Comparison of ENCODE assay signal across 22 cellular contexts in the genomic region with DNA sequence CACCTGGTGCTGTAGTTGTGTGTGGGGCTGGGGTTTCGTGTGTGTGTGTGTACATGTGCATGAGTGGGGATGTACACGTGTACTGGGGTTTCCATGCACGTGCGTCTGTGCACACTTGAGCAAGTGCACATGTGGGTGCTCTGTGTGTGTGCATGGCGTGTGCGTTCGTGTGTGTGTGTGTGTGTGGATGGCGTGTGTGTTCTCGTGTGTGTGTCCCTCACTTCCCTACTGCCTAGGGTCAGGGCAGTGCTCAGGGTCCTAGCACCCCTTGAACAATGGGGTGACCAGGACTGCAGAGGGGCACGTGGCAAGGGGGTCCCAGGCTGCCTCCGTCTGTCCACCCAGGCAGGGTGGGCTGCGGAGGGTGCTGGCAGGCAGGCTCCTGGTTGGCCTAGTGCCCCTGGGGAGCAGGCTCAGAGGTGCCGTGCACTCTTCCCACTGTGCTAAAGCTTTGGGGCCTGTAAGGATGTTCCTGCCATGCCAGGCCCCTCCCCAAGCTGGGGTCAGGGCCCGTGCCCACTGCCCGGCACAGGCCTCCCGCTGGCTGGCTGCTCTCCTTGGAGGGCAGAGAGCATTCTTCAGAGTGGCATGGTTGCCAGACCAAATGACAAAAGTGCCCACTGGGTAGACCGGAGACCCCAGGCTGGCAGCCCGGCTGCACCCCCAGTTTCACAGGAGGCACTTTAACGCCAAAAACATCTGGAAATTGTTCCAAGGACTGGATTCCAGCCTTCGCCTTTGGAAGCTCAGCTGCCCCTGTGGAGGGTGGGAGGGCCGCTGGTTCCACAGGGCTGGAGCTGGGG. TPM values are rescaled to one million over a fixed set of nuclear protein-coding genes. Genes with fewer than 3 reads are reported as not detected.
DNase-seq lines count a peak whose midpoint lies in the region; ATAC-seq, FAIRE-seq and TF ChIP-seq lines count a peak whose summit lies in the region.
"Had no signal": no experiment of that assay in that cellular context is flagged by ENCODE, and none has a peak within 500 bp of the region (broad histone marks: within the 10 kb centered on the region; RNA-seq: fewer than 3 reads in every experiment).

No MANE protein-coding gene starts in this region.

- TF ChIP-seq RAD21 in Ishikawa (IDR thresholded peaks at IDR 0.05; ENCODE audit: low read depth): no peak

- no peak for TF ChIP-seq EP300 in Ishikawa (IDR thresholded peaks at IDR 0.05; ENCODE audit: borderline replicate concordance)

- H3K27ac ChIP-seq in BLaER1 treated with 17β-estradiol and CSF1 and Interleukin-3, amounts not matched to agents 10 nM and 100 nM: no peak overlapping the region
- no peak overlapping the region for H3K27ac ChIP-seq in osteoblast (ENCODE audit: low read depth, low read length)
- H3K27ac ChIP-seq: cardiac muscle cell, parathyroid adenoma, SJCRH30 had no signal

- H2AFZ ChIP-seq in osteoblast (ENCODE audit: low read length): no peak overlapping the region
- H2AFZ ChIP-seq: parathyroid adenoma had no signal

- H4K20me1 ChIP-seq in BLaER1 treated with 17β-estradiol and CSF1 and Interleukin-3, amounts not matched to agents 10 nM and 100 nM: peaks cover 0 to 14% (median 0%) of the 10 kb centered on the region in 11 experiments; a peak in 6 of 22 replicates
- no peaks in the 10 kb centered on the region for H4K20me1 ChIP-seq in osteoblast (ENCODE audit: insufficient read depth, low read length)

- H3K27me3 ChIP-seq in BLaER1 treated with 17β-estradiol and CSF1 and Interleukin-3, amounts not matched to agents 10 nM and 100 nM: peaks cover 33 to 48% (median 44%) of the 10 kb centered on the region in 11 experiments
- H3K27me3 ChIP-seq in bronchial epithelial cell (ENCODE audit: control insufficient read depth, insufficient read depth, low read length): no peaks in the 10 kb centered on the region
- H3K27me3 ChIP-seq in osteoblast (ENCODE audit: insufficient read depth, low read length): no peaks in the 10 kb centered on the region
- H3K27me3 ChIP-seq: SJCRH30 had no signal

- no peak overlapping the region for H3K9ac ChIP-seq in BLaER1 treated with 17β-estradiol and CSF1 and Interleukin-3, amounts not matched to agents 10 nM and 100 nM
- H3K9ac ChIP-seq: parathyroid adenoma had no signal

- H3K4me1 ChIP-seq in BLaER1 treated with 17β-estradiol and CSF1 and Interleukin-3, amounts not matched to agents 10 nM and 100 nM: peaks cover 11 to 44% (median 29%) of the 10 kb centered on the region in 10 experiments
- H3K4me1 ChIP-seq in osteoblast (ENCODE audit: insufficient read depth, low read length): peaks cover 49% of the 10 kb centered on the region
- H3K4me1 ChIP-seq: parathyroid adenoma had no signal

- CTCF ChIA-PET in activated CD8-positive, alpha-beta T cell treated with anti-CD3 and anti-CD28 coated beads for 36 hours (lab: Charles Lee): no interaction called here

- no peak for ATAC-seq in HG03196 (IDR thresholded peaks at IDR 0.05; ENCODE audit: unreplicated experiment)
- no peak for ATAC-seq in activated CD8-positive, alpha-beta T cell treated with anti-CD3 and anti-CD28 coated beads for 36 hours

- H3K9me3 ChIP-seq in BLaER1 treated with 17β-estradiol and CSF1 and Interleukin-3, amounts not matched to agents 10 nM and 100 nM (replicated peaks in 1 of 11): no peaks in the 10 kb centered on the region
- no peaks in the 10 kb centered on the region for H3K9me3 ChIP-seq in osteoblast (ENCODE audit: low read depth, low read length)
- H3K9me3 ChIP-seq: SJCRH30, upper lobe of left lung had no signal

- peaks cover 16% of the 10 kb centered on the region for H3K27me3 Mint-ChIP-seq in activated CD8-positive, alpha-beta T cell treated with anti-CD3 and anti-CD28 coated beads for 36 hours

- no peaks in the 10 kb centered on the region for H3K36me3 Mint-ChIP-seq in activated CD8-positive, alpha-beta T cell treated with anti-CD3 and anti-CD28 coated beads for 36 hours (ENCODE audit: low read depth)

- POLR2A ChIA-PET in activated CD8-positive, alpha-beta T cell treated with anti-CD3 and anti-CD28 coated beads for 36 hours (lab: Charles Lee): no interaction called here

- H3K4me1 Mint-ChIP-seq in activated CD8-positive, alpha-beta T cell treated with anti-CD3 and anti-CD28 coated beads for 36 hours (ENCODE audit: low read depth): peaks cover 5% of the 10 kb centered on the region

- H3K4me3 ChIP-seq in BLaER1 treated with 17β-estradiol and CSF1 and Interleukin-3, amounts not matched to agents 10 nM and 100 nM: no peak overlapping the region
- H3K4me3 ChIP-seq in bronchial epithelial cell (ENCODE audit: low read depth, low read length) (no peak overlapping the region), osteoblast (ENCODE audit: insufficient read depth, low read length) (no peak overlapping the region)
- H3K4me3 ChIP-seq: cardiac muscle cell, SJCRH30, upper lobe of left lung had no signal

- H3K79me2 ChIP-seq in osteoblast (ENCODE audit: insufficient read depth, low read length): no peaks in the 10 kb centered on the region
- H3K79me2 ChIP-seq: parathyroid adenoma had no signal

- H3K4me3 Mint-ChIP-seq in activated CD8-positive, alpha-beta T cell treated with anti-CD3 and anti-CD28 coated beads for 36 hours: no peak overlapping the region
- H3K4me3 Mint-ChIP-seq: T-helper 1 cell treated with Interleukin-12 subunit alpha and Interleukin-12 subunit beta and Interleukin-4 antibody, amounts not matched to agents 30 μg/mL and 1 μg/mL, for 36 hours had no signal

- no peaks in the 10 kb centered on the region for H3K36me3 ChIP-seq in BLaER1 treated with 17β-estradiol and CSF1 and Interleukin-3, amounts not matched to agents 10 nM and 100 nM
- no peaks in the 10 kb centered on the region for H3K36me3 ChIP-seq in bronchial epithelial cell (ENCODE audit: control insufficient read depth, insufficient read depth, low read length)
- no peaks in the 10 kb centered on the region for H3K36me3 ChIP-seq in osteoblast (ENCODE audit: insufficient read depth, low read length)
- H3K36me3 ChIP-seq: cardiac muscle cell, SJCRH30, upper lobe of left lung had no signal

- peak overlapping the region; percentile 14 to 75 (median 63); a peak in 12 of 22 replicates for H3K4me2 ChIP-seq in BLaER1 treated with 17β-estradiol and CSF1 and Interleukin-3, amounts not matched to agents 10 nM and 100 nM
- no peak overlapping the region for H3K4me2 ChIP-seq in osteoblast (ENCODE audit: insufficient read depth, low read length)

- no peak overlapping the region for H3K27ac Mint-ChIP-seq in activated CD8-positive, alpha-beta T cell treated with anti-CD3 and anti-CD28 coated beads for 36 hours
- H3K27ac Mint-ChIP-seq: T-helper 1 cell treated with Interleukin-12 subunit alpha and Interleukin-12 subunit beta and Interleukin-4 antibody, amounts not matched to agents 30 μg/mL and 1 μg/mL, for 36 hours had no signal

- H3K9me3 Mint-ChIP-seq in activated CD8-positive, alpha-beta T cell treated with anti-CD3 and anti-CD28 coated beads for 36 hours: no peaks in the 10 kb centered on the region
- H3K9me3 Mint-ChIP-seq: T-helper 1 cell treated with Interleukin-12 subunit alpha and Interleukin-12 subunit beta and Interleukin-4 antibody, amounts not matched to agents 30 μg/mL and 1 μg/mL, for 36 hours had no signal

- TF ChIP-seq CTCF in bronchial epithelial cell (IDR thresholded peaks at IDR 0.05; ENCODE audit: insufficient read depth, low read length, severe bottlenecking): no peak
- no peak for TF ChIP-seq CTCF in osteoblast (IDR thresholded peaks at IDR 0.05; ENCODE audit: extremely low read depth, low read depth, low read length)
- no peak for TF ChIP-seq CTCF in activated CD8-positive, alpha-beta T cell treated with anti-CD3 and anti-CD28 coated beads for 36 hours (IDR thresholded peaks at IDR 0.05)

- DNase-seq in bronchial epithelial cell (ENCODE audit: low read depth) (no peak), osteoblast (ENCODE audit: insufficient read length, low spot score, missing footprints) (peak; percentile 73), D341Med (ENCODE audit: low spot score) (no peak), NCI-H1105 (lab: John Stamatoyannopoulos, UW) (no peak)
- no peak for DNase-seq in activated CD8-positive, alpha-beta T cell treated with anti-CD3 and anti-CD28 coated beads for 36 hours
- DNase-seq: activated effector memory CD4-positive, alpha-beta T cell treated with anti-CD3 and anti-CD28 coated beads, Interleukin-2, amount 50 U/mL, for 16 hours; HCEC 1CT; NCI-H1694 treated with DMSO at 0.1 percent for 48 hours; NCI-H774; stimulated activated CD4-positive, alpha-beta T cell treated with anti-CD3 and anti-CD28 coated beads, Interleukin-1b, Interleukin-23, amount 100 ng/mL, for 48 hours; stimulated activated naive CD4-positive, alpha-beta T cell had no signal

- intact Hi-C loops in activated CD8-positive, alpha-beta T cell treated with anti-CD3 and anti-CD28 coated beads for 36 hours (cut with micrococcal nuclease): no loop called here

- peak; percentile 87 for FAIRE-seq in bronchial epithelial cell (lab: Jason Lieb, UNC)
- FAIRE-seq: endothelial cell of umbilical vein, islet of Langerhans had no signal

TF ChIP-seq in Ishikawa, 13 proteins besides CTCF, POLR2A, EP300 and RAD21:
- TF ChIP-seq NFIC (IDR thresholded peaks at IDR 0.05) (no peak), ZBTB7A (IDR thresholded peaks at IDR 0.05; ENCODE audit: low read depth) (peak; percentile 64; the same call in 1 of the 2 replicates)

RNA-seq across cellular contexts. Expression of gene FGFRL1, which starts 29.1 kb away (rescaled TPM):
- total RNA-seq in bronchial epithelial cell: 14.2 and 14.7 TPM in 2 replicates
- total RNA-seq in osteoblast: 29.2 and 30.8 TPM in 2 replicates
- 10 to 100 TPM; 16.2 to 18.0 TPM for total RNA-seq in activated CD8-positive, alpha-beta T cell treated with anti-CD3 and anti-CD28 coated beads for 36 hours

RNA-seq across cellular contexts. Expression of gene SLC26A1, which starts 47.3 kb away (rescaled TPM):
- total RNA-seq in bronchial epithelial cell (under 0.01 and 0.13 TPM in 2 replicates), osteoblast (0.36 and 0.59 TPM in 2 replicates)
- total RNA-seq in activated CD8-positive, alpha-beta T cell treated with anti-CD3 and anti-CD28 coated beads for 36 hours: under 1 TPM in 1 of 2 experiments, not detected in 1; 0.27 TPM
- total RNA-seq: dermis blood vessel endothelial cell, endothelial cell of umbilical vein, SJCRH30 had no signal

RNA-seq across cellular contexts. Expression of gene IDUA, which starts 53.7 kb away (rescaled TPM):
- total RNA-seq in bronchial epithelial cell: 2.6 and 4.2 TPM in 2 replicates
- total RNA-seq in osteoblast: 23.0 and 26.4 TPM in 2 replicates
- 1 to 10 TPM; 4.8 to 5.4 TPM for total RNA-seq in activated CD8-positive, alpha-beta T cell treated with anti-CD3 and anti-CD28 coated beads for 36 hours
